15 cellular contexts compared by ENCODE assay signal in genomic region chr10:3682745-3683144, GRCh38.
DNase-seq lines count a peak whose midpoint lies in the region; ATAC-seq and TF ChIP-seq lines count a peak whose summit lies in the region.
"Had no signal": no experiment of that assay in that cellular context is flagged by ENCODE, and none has a peak within 500 bp of the region (broad histone marks: within the 10 kb centered on the region; RNA-seq: fewer than 3 reads in every experiment).

No MANE protein-coding gene starts in this region.

- no peak for TF ChIP-seq CTCF in type B pancreatic cell (conservative IDR thresholded peaks at IDR 0.05)
- TF ChIP-seq CTCF in GM10266 (IDR thresholded peaks at IDR 0.05; ENCODE audit: control insufficient read depth, insufficient read depth, low read depth, missing control alignments) = no peak

- peaks cover 5% of the 10 kb centered on the region for H3K9me3 Mint-ChIP-seq in type B pancreatic cell
- H3K9me3 Mint-ChIP-seq: CD8-positive, alpha-beta T cell; H9 had no signal

- H3K36me3 Mint-ChIP-seq in type B pancreatic cell = no peaks in the 10 kb centered on the region
- H3K36me3 Mint-ChIP-seq: CD8-positive, alpha-beta T cell had no signal

- peak overlapping the region; percentile 51 for H3K4me3 Mint-ChIP-seq in type B pancreatic cell
- H3K4me3 Mint-ChIP-seq: B cell; CD8-positive, alpha-beta T cell; H9 had no signal

- H3K27me3 Mint-ChIP-seq in type B pancreatic cell = no peaks in the 10 kb centered on the region
- H3K27me3 Mint-ChIP-seq: B cell had no signal

- peak; percentile 67 for ATAC-seq in esophagus mucosa
- ATAC-seq in GM18858 (IDR thresholded peaks at IDR 0.05; ENCODE audit: unreplicated experiment) = no peak
- ATAC-seq: CD8-positive, alpha-beta T cell had no signal

- peak overlapping the region; percentile 75 for H3K27ac Mint-ChIP-seq in type B pancreatic cell
- H3K27ac Mint-ChIP-seq: B cell; CD8-positive, alpha-beta T cell; H9 had no signal

- peaks cover 16% of the 10 kb centered on the region for H3K4me1 Mint-ChIP-seq in type B pancreatic cell (ENCODE audit: unreplicated experiment)
- H3K4me1 Mint-ChIP-seq: B cell, H9 had no signal

- DNase-seq in NCI-H2081 (lab: John Stamatoyannopoulos, UW) (peak; percentile 23 to 46), NCI-H2081 treated with DMSO at 0.1 percent for 48 hours (lab: John Stamatoyannopoulos, UW) (no peak), NCI-H748 (lab: John Stamatoyannopoulos, UW; ENCODE audit: unreplicated experiment) (peak; percentile 94), type B pancreatic cell (ENCODE audit: extremely low spot score, unreplicated experiment) (no peak), NCI-H526 treated with DMSO at 0.1 percent for 48 hours (lab: John Stamatoyannopoulos, UW) (no peak), GM10266 (ENCODE audit: extremely low spot score) (no peak)
- DNase-seq: 8988T; CD8-positive, alpha-beta T cell; DMS 273 treated with DMSO at 0.1 percent for 48 hours; DND-41; EL; H9 had no signal

Comparison
In these comparisons a context has a peak if more than half of its experiments do, and no peak if none do; other contexts are left out.
1. DNase-seq: peak in NCI-H2081 (2 of 2) and NCI-H748 (single experiment); none in NCI-H2081 treated with DMSO at 0.1 percent for 48 hours (single experiment), type B pancreatic cell (single experiment), NCI-H526 treated with DMSO at 0.1 percent for 48 hours (single experiment) and GM10266 (single experiment).